In genomic region chr20:53589341-53590065, GRCh38 we compare ENCODE assay signal across 8 cellular contexts. TPM values are rescaled to one million over a fixed set of nuclear protein-coding genes. Genes with fewer than 3 reads are reported as not detected.
DNase-seq lines count a peak whose midpoint lies in the region; ATAC-seq and TF ChIP-seq lines count a peak whose summit lies in the region.
"Not testable (repeated sequence)": the region's sequence is repeated elsewhere in the genome, so short reads cannot be mapped to it uniquely, and the experiment has no call there.

No MANE protein-coding gene starts in this region.

- not testable (repeated sequence) for TF ChIP-seq EP300 in ovary (IDR thresholded peaks at IDR 0.05)
- peak in 1 of 2 donors; percentile 47 for TF ChIP-seq EP300 in tibial nerve (IDR thresholded peaks at IDR 0.05)

- H3K4me2 ChIP-seq in SU-DHL-6 (ENCODE audit: low read depth, low read length, poor library complexity, severe bottlenecking): peak overlapping the region; percentile 79

- H3K9ac ChIP-seq in SU-DHL-6 (ENCODE audit: low read length): peak overlapping the region; percentile 26; the same call in 1 of the 2 replicates

- H3K9me3 Mint-ChIP-seq in activated naive CD4-positive, alpha-beta T cell treated with anti-CD3 and anti-CD28 coated beads, Interleukin-2, amount 50 U/mL, for 24 hours; endothelial cell (ENCODE audit: unreplicated experiment): not testable (repeated sequence)

- H4K20me1 ChIP-seq in SU-DHL-6 (ENCODE audit: low read depth, low read length): not testable (repeated sequence)

- not testable (repeated sequence) for H3K27me3 ChIP-seq in SU-DHL-6 (ENCODE audit: low read length); ovary; tibial nerve

- H3K36me3 ChIP-seq in SU-DHL-6 (ENCODE audit: low read length); ovary; tibial nerve: not testable (repeated sequence)

- H3K4me3 Mint-ChIP-seq in activated naive CD4-positive, alpha-beta T cell treated with anti-CD3 and anti-CD28 coated beads, Interleukin-2, amount 50 U/mL, for 24 hours: peak overlapping the region; percentile 96
- H3K4me3 Mint-ChIP-seq in endothelial cell (ENCODE audit: unreplicated experiment): peak overlapping the region; percentile 84

- not testable (repeated sequence) for H2AFZ ChIP-seq in SU-DHL-6 (ENCODE audit: low read depth, low read length, severe bottlenecking)

- H3K4me1 ChIP-seq in ovary (ENCODE audit: insufficient read depth): not testable (repeated sequence)
- H3K4me1 ChIP-seq in tibial nerve: peaks cover 0 to 43% (median 37%) of the 10 kb centered on the region in 4 donors

- peaks cover 12% of the 10 kb centered on the region; the same call in 1 of the 2 replicates for H3F3A ChIP-seq in SU-DHL-6 (ENCODE audit: insufficient read depth)

- peaks cover 61% of the 10 kb centered on the region for H3K4me1 Mint-ChIP-seq in activated naive CD4-positive, alpha-beta T cell treated with anti-CD3 and anti-CD28 coated beads, Interleukin-2, amount 50 U/mL, for 24 hours
- peaks cover 48% of the 10 kb centered on the region for H3K4me1 Mint-ChIP-seq in endothelial cell (ENCODE audit: unreplicated experiment)

- peak overlapping the region; percentile 98 for H3K27ac Mint-ChIP-seq in activated naive CD4-positive, alpha-beta T cell treated with anti-CD3 and anti-CD28 coated beads, Interleukin-2, amount 50 U/mL, for 24 hours
- peak overlapping the region; percentile 93 for H3K27ac Mint-ChIP-seq in endothelial cell (ENCODE audit: unreplicated experiment)

- H3K36me3 Mint-ChIP-seq in activated naive CD4-positive, alpha-beta T cell treated with anti-CD3 and anti-CD28 coated beads, Interleukin-2, amount 50 U/mL, for 24 hours; endothelial cell (ENCODE audit: low read depth, unreplicated experiment): not testable (repeated sequence)

- 29 to 40% (median 34%) methylated on average over 12 of the region's 12 CpGs for WGBS in ovary, 3 donors
- WGBS in tibial nerve, 2 donors: 35% methylated on average over 12 of the region's 12 CpGs

- H3K27me3 Mint-ChIP-seq in activated naive CD4-positive, alpha-beta T cell treated with anti-CD3 and anti-CD28 coated beads, Interleukin-2, amount 50 U/mL, for 24 hours; endothelial cell (ENCODE audit: unreplicated experiment): not testable (repeated sequence)

- intact Hi-C loops in ovary (cut with DNase I): not testable (repeated sequence)

- not testable (repeated sequence) for H3K9me3 ChIP-seq in SU-DHL-6 (ENCODE audit: insufficient read depth, low read length); ovary; tibial nerve

- ATAC-seq in left lobe of liver: not testable (repeated sequence)

- peak overlapping the region; percentile 26 for H3K4me3 ChIP-seq in SU-DHL-6 (ENCODE audit: insufficient read depth, low read length, poor library complexity, severe bottlenecking)
- peak overlapping the region; percentile 0 for H3K4me3 ChIP-seq in ovary
- H3K4me3 ChIP-seq in tibial nerve: peak overlapping the region in 2 of 4 donors; percentile 25 to 32

- H3K79me2 ChIP-seq in SU-DHL-6 (ENCODE audit: insufficient read depth, low read length): peaks cover 49% of the 10 kb centered on the region

- DNase-seq in DMS 273 (lab: John Stamatoyannopoulos, UW; ENCODE audit: unreplicated experiment) (peak; percentile 58), Kasumi-1 (lab: John Stamatoyannopoulos, UW) (peak; percentile 23 to 32), left lobe of liver (ENCODE audit: low spot score) (peak; percentile 34)
- not testable (repeated sequence) for DNase-seq in endothelial cell (ENCODE audit: low spot score); ovary; tibial nerve (ENCODE audit: low spot score in 2 of 2)

- peak overlapping the region; percentile 48; the same call in 1 of the 2 replicates for H3K27ac ChIP-seq in SU-DHL-6 (ENCODE audit: low read depth, low read length)
- H3K27ac ChIP-seq in ovary: peak overlapping the region in 1 of 2 donors; percentile 97
- peak overlapping the region; percentile 19 to 100 (median 99) for H3K27ac ChIP-seq in tibial nerve

- not testable (repeated sequence) for H3K9me2 ChIP-seq in SU-DHL-6 (replicated peaks; ENCODE audit: insufficient read depth, low read length)

- TF ChIP-seq CTCF in SU-DHL-6 (IDR thresholded peaks at IDR 0.05; ENCODE audit: insufficient read depth, low read length, poor library complexity, severe bottlenecking); endothelial cell (IDR thresholded peaks at IDR 0.05; ENCODE audit: unreplicated experiment); ovary (IDR thresholded peaks at IDR 0.05); tibial nerve (IDR thresholded peaks at IDR 0.05): not testable (repeated sequence)

- not testable (repeated sequence) for TF ChIP-seq POLR2A in ovary (IDR thresholded peaks at IDR 0.05); tibial nerve (IDR thresholded peaks at IDR 0.05)

RNA-seq across cellular contexts. Expression of gene ZNF217, which starts 4.1 kb away (rescaled TPM):
- total RNA-seq in endothelial cell (ENCODE audit: unreplicated experiment) (76.7 TPM), left lobe of liver (11.1 TPM), ovary (10 to 100 TPM; 13.5 to 69.7 (median 21.2) TPM), tibial nerve (10 to 100 TPM; 21.4 to 24.3 (median 23.1) TPM)
- 10 to 100 TPM; 13.1 to 20.8 TPM for polyA plus RNA-seq in ovary
